20 cellular contexts compared by ENCODE assay signal in genomic region chr9:84283895-84284294, GRCh38. TPM values are rescaled to one million over a fixed set of nuclear protein-coding genes. Genes with fewer than 3 reads are reported as not detected.
"Had no signal": no experiment of that assay in that cellular context is flagged by ENCODE, and none has a peak within 500 bp of the region (broad histone marks: within the 10 kb centered on the region; RNA-seq: fewer than 3 reads in every experiment).

No MANE protein-coding gene starts in this region.

- H3K36me3 ChIP-seq: gastrocnemius medialis, left lung, prostate gland, sigmoid colon, spleen, upper lobe of right lung had no signal

- H3K36me3 Mint-ChIP-seq: activated naive CD8-positive, alpha-beta T cell treated with anti-CD3 and anti-CD28 coated beads for 36 hours; memory B cell; naive thymus-derived CD8-positive, alpha-beta T cell had no signal

- H3K27ac Mint-ChIP-seq: activated CD4-positive, alpha-beta T cell treated with anti-CD3 and anti-CD28 coated beads, Interleukin-2, amount 10 ng/mL, durations not matched to agents 24 days and 14 days; activated naive CD8-positive, alpha-beta T cell treated with anti-CD3 and anti-CD28 coated beads for 36 hours; activated T-helper 1 cell treated with anti-CD3 and anti-CD28 coated beads, Interleukin-12 subunit alpha, Interleukin-12 subunit beta, Interleukin-2, Interleukin-4 antibody, amounts not matched to agents 30 ng/mL and 10 ng/mL and 1 ng/mL, durations not matched to agents 14 hours and 24 hours and 36 hours; endodermal cell; memory B cell; naive thymus-derived CD8-positive, alpha-beta T cell; stimulated activated naive CD8-positive, alpha-beta T cell treated with anti-CD3 and anti-CD28 coated beads, Interleukin-15, Interleukin-2, amounts not matched to agents 100 ng/mL and 50 ng/mL, for 24 hours; T-helper 2 cell treated with Interferon-gamma antibody and Interleukin-4, amounts not matched to agents 5 μg/mL and 100 μg/mL, for 36 hours had no signal

- H3K4me3 Mint-ChIP-seq: activated CD4-positive, alpha-beta T cell treated with anti-CD3 and anti-CD28 coated beads, Interleukin-2, amount 10 ng/mL, durations not matched to agents 24 days and 14 days; activated naive CD8-positive, alpha-beta T cell treated with anti-CD3 and anti-CD28 coated beads for 36 hours; activated T-helper 1 cell treated with anti-CD3 and anti-CD28 coated beads, Interleukin-12 subunit alpha, Interleukin-12 subunit beta, Interleukin-2, Interleukin-4 antibody, amounts not matched to agents 30 ng/mL and 10 ng/mL and 1 ng/mL, durations not matched to agents 14 hours and 24 hours and 36 hours; endodermal cell; memory B cell; naive thymus-derived CD8-positive, alpha-beta T cell; stimulated activated naive CD8-positive, alpha-beta T cell treated with anti-CD3 and anti-CD28 coated beads, Interleukin-15, Interleukin-2, amounts not matched to agents 100 ng/mL and 50 ng/mL, for 24 hours; T-helper 2 cell treated with Interferon-gamma antibody and Interleukin-4, amounts not matched to agents 5 μg/mL and 100 μg/mL, for 36 hours had no signal

- H3K9me3 ChIP-seq: gastrocnemius medialis, left lung, prostate gland, sigmoid colon, spleen, upper lobe of right lung had no signal

- H3K27ac ChIP-seq: gastrocnemius medialis, left lung, prostate gland, sigmoid colon, spleen, upper lobe of right lung had no signal

- DNase-seq: activated CD4-positive, CD25-positive, alpha-beta regulatory T cell; activated naive CD8-positive, alpha-beta T cell treated with anti-CD3 and anti-CD28 coated beads for 36 hours; aorta; endodermal cell; gastrocnemius medialis; islet precursor cell; left lung; naive thymus-derived CD8-positive, alpha-beta T cell; occipital lobe; sigmoid colon; spleen; upper lobe of right lung had no signal

- H3K27me3 Mint-ChIP-seq: activated CD4-positive, alpha-beta T cell treated with anti-CD3 and anti-CD28 coated beads, Interleukin-2, amount 10 ng/mL, durations not matched to agents 24 days and 14 days; memory B cell; stimulated activated naive CD8-positive, alpha-beta T cell treated with anti-CD3 and anti-CD28 coated beads, Interleukin-15, Interleukin-2, amounts not matched to agents 100 ng/mL and 50 ng/mL, for 24 hours had no signal

- H3K4me3 ChIP-seq: gastrocnemius medialis, left lung, prostate gland, sigmoid colon, spleen, upper lobe of right lung had no signal

- H3K27me3 ChIP-seq: gastrocnemius medialis, left lung, sigmoid colon, spleen, upper lobe of right lung had no signal

- H3K4me1 ChIP-seq: gastrocnemius medialis, left lung, prostate gland, sigmoid colon, upper lobe of right lung had no signal

- ATAC-seq: gastrocnemius medialis; left lung; naive thymus-derived CD8-positive, alpha-beta T cell; upper lobe of right lung had no signal

- H3K9me3 Mint-ChIP-seq: activated naive CD8-positive, alpha-beta T cell treated with anti-CD3 and anti-CD28 coated beads for 36 hours; endodermal cell; memory B cell; naive thymus-derived CD8-positive, alpha-beta T cell; stimulated activated naive CD8-positive, alpha-beta T cell treated with anti-CD3 and anti-CD28 coated beads, Interleukin-15, Interleukin-2, amounts not matched to agents 100 ng/mL and 50 ng/mL, for 24 hours; T-helper 2 cell treated with Interferon-gamma antibody and Interleukin-4, amounts not matched to agents 5 μg/mL and 100 μg/mL, for 36 hours had no signal

RNA-seq across cellular contexts. Expression of gene SLC28A3, which starts 56.7 kb away (rescaled TPM):
- total RNA-seq: dermis microvascular lymphatic vessel endothelial cell; naive thymus-derived CD8-positive, alpha-beta T cell; occipital lobe; sigmoid colon; temporal lobe had no signal
- polyA plus RNA-seq: aorta; naive thymus-derived CD8-positive, alpha-beta T cell had no signal
